1 cellular context compared by ENCODE assay signal in the genomic region with DNA sequence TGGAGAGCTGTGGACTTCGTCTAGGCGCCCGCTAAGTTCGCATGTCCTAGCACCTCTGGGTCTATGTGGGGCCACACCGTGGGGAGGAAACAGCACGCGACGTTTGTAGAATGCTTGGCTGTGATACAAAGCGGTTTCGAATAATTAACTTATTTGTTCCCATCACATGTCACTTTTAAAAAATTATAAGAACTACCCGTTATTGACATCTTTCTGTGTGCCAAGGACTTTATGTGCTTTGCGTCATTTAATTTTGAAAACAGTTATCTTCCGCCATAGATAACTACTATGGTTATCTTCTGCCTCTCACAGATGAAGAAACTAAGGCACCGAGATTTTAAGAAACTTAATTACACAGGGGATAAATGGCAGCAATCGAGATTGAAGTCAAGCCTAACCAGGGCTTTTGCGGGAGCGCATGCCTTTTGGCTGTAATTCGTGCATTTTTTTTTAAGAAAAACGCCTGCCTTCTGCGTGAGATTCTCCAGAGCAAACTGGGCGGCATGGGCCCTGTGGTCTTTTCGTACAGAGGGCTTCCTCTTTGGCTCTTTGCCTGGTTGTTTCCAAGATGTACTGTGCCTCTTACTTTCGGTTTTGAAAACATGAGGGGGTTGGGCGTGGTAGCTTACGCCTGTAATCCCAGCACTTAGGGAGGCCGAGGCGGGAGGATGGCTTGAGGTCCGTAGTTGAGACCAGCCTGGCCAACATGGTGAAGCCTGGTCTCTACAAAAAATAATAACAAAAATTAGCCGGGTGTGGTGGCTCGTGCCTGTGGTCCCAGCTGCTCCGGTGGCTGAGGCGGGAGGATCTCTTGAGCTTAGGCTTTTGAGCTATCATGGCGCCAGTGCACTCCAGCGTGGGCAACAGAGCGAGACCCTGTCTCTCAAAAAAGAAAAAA.
TF ChIP-seq lines count a peak whose summit lies in the region.

No MANE protein-coding gene starts in this region.

TF ChIP-seq in K562, 482 proteins besides CTCF, POLR2A, EP300 and RAD21 (continued from another document and continues in another):
- TF ChIP-seq, protein P1, sequence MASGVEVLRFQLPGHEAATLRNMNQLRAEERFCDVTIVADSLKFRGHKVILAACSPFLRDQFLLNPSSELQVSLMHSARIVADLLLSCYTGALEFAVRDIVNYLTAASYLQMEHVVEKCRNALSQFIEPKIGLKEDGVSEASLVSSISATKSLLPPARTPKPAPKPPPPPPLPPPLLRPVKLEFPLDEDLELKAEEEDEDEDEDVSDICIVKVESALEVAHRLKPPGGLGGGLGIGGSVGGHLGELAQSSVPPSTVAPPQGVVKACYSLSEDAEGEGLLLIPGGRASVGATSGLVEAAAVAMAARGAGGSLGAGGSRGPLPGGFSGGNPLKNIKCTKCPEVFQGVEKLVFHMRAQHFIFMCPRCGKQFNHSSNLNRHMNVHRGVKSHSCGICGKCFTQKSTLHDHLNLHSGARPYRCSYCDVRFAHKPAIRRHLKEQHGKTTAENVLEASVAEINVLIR (CRISPR knock-in tag; IDR thresholded peaks at IDR 0.05): no peak
- peak; percentile 34; the same call in 1 of the 2 replicates for TF ChIP-seq BHLHE40 (IDR thresholded peaks at IDR 0.05; ENCODE audit: low read length)
- peak; percentile 53; the same call in 1 of the 2 replicates for TF ChIP-seq POLR2G (IDR thresholded peaks at IDR 0.05; ENCODE audit: low read depth, low read length)
- TF ChIP-seq EHMT2 (IDR thresholded peaks at IDR 0.05): peak; percentile 26; the same call in 1 of the 2 replicates
- TF ChIP-seq CXXC5 (CRISPR knock-in tag; IDR thresholded peaks at IDR 0.05): peak; percentile 12; the same call in 1 of the 2 replicates
- 0 out of 2 replicates have a peak, but pooled peaks have one; percentile 37 for TF ChIP-seq HDGF (IDR thresholded peaks at IDR 0.05)
- no peak for TF ChIP-seq ZNF354B (CRISPR knock-in tag; IDR thresholded peaks at IDR 0.05)
- peak; percentile 5 for TF ChIP-seq RBBP5 (IDR thresholded peaks at IDR 0.05; ENCODE audit: borderline replicate concordance, insufficient read depth, low read length, poor library complexity, severe bottlenecking)
- TF ChIP-seq RFX7 (CRISPR knock-in tag; IDR thresholded peaks at IDR 0.05): no peak
- TF ChIP-seq, protein P2, sequence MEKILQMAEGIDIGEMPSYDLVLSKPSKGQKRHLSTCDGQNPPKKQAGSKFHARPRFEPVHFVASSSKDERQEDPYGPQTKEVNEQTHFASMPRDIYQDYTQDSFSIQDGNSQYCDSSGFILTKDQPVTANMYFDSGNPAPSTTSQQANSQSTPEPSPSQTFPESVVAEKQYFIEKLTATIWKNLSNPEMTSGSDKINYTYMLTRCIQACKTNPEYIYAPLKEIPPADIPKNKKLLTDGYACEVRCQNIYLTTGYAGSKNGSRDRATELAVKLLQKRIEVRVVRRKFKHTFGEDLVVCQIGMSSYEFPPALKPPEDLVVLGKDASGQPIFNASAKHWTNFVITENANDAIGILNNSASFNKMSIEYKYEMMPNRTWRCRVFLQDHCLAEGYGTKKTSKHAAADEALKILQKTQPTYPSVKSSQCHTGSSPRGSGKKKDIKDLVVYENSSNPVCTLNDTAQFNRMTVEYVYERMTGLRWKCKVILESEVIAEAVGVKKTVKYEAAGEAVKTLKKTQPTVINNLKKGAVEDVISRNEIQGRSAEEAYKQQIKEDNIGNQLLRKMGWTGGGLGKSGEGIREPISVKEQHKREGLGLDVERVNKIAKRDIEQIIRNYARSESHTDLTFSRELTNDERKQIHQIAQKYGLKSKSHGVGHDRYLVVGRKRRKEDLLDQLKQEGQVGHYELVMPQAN (IDR thresholded peaks at IDR 0.05; ENCODE audit: borderline replicate concordance): peak; percentile 89
- TF ChIP-seq, protein P3, sequence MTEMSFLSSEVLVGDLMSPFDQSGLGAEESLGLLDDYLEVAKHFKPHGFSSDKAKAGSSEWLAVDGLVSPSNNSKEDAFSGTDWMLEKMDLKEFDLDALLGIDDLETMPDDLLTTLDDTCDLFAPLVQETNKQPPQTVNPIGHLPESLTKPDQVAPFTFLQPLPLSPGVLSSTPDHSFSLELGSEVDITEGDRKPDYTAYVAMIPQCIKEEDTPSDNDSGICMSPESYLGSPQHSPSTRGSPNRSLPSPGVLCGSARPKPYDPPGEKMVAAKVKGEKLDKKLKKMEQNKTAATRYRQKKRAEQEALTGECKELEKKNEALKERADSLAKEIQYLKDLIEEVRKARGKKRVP (CRISPR knock-in tag; IDR thresholded peaks at IDR 0.05): no peak
- TF ChIP-seq ZNF165 (CRISPR knock-in tag; IDR thresholded peaks at IDR 0.05; ENCODE audit: borderline replicate concordance): no peak
- peak; percentile 48 for TF ChIP-seq SUPT5H (IDR thresholded peaks at IDR 0.05)
- no peak for TF ChIP-seq PHF21A (IDR thresholded peaks at IDR 0.05; ENCODE audit: borderline replicate concordance, low read depth)
- no peak for TF ChIP-seq TAL1 (IDR thresholded peaks at IDR 0.05)
- TF ChIP-seq TCF7 (IDR thresholded peaks at IDR 0.05; ENCODE audit: borderline replicate concordance): no peak
- TF ChIP-seq HNRNPLL (IDR thresholded peaks at IDR 0.05; ENCODE audit: low read depth, low read length, poor library complexity, severe bottlenecking): no peak
- TF ChIP-seq ZEB2 (IDR thresholded peaks at IDR 0.05): peak; percentile 19
- TF ChIP-seq ZNF3 (CRISPR knock-in tag; IDR thresholded peaks at IDR 0.05): no peak
- peak; percentile 38; the same call in 1 of the 2 replicates for TF ChIP-seq HDAC2 (IDR thresholded peaks at IDR 0.05)
- no peak for TF ChIP-seq POLR3A (IDR thresholded peaks at IDR 0.05; ENCODE audit: borderline replicate concordance, extremely low read depth, insufficient read depth, insufficient read length)
- TF ChIP-seq TRIM28 (IDR thresholded peaks at IDR 0.05): no peak; the same call in 1 of the 2 replicates
- no peak for TF ChIP-seq ZBED1 (IDR thresholded peaks at IDR 0.05)
- TF ChIP-seq, protein P4, sequence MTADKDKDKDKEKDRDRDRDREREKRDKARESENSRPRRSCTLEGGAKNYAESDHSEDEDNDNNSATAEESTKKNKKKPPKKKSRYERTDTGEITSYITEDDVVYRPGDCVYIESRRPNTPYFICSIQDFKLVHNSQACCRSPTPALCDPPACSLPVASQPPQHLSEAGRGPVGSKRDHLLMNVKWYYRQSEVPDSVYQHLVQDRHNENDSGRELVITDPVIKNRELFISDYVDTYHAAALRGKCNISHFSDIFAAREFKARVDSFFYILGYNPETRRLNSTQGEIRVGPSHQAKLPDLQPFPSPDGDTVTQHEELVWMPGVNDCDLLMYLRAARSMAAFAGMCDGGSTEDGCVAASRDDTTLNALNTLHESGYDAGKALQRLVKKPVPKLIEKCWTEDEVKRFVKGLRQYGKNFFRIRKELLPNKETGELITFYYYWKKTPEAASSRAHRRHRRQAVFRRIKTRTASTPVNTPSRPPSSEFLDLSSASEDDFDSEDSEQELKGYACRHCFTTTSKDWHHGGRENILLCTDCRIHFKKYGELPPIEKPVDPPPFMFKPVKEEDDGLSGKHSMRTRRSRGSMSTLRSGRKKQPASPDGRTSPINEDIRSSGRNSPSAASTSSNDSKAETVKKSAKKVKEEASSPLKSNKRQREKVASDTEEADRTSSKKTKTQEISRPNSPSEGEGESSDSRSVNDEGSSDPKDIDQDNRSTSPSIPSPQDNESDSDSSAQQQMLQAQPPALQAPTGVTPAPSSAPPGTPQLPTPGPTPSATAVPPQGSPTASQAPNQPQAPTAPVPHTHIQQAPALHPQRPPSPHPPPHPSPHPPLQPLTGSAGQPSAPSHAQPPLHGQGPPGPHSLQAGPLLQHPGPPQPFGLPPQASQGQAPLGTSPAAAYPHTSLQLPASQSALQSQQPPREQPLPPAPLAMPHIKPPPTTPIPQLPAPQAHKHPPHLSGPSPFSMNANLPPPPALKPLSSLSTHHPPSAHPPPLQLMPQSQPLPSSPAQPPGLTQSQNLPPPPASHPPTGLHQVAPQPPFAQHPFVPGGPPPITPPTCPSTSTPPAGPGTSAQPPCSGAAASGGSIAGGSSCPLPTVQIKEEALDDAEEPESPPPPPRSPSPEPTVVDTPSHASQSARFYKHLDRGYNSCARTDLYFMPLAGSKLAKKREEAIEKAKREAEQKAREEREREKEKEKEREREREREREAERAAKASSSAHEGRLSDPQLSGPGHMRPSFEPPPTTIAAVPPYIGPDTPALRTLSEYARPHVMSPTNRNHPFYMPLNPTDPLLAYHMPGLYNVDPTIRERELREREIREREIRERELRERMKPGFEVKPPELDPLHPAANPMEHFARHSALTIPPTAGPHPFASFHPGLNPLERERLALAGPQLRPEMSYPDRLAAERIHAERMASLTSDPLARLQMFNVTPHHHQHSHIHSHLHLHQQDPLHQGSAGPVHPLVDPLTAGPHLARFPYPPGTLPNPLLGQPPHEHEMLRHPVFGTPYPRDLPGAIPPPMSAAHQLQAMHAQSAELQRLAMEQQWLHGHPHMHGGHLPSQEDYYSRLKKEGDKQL (CRISPR knock-in tag; IDR thresholded peaks at IDR 0.05; ENCODE audit: borderline replicate concordance): no peak
- TF ChIP-seq, protein P5, sequence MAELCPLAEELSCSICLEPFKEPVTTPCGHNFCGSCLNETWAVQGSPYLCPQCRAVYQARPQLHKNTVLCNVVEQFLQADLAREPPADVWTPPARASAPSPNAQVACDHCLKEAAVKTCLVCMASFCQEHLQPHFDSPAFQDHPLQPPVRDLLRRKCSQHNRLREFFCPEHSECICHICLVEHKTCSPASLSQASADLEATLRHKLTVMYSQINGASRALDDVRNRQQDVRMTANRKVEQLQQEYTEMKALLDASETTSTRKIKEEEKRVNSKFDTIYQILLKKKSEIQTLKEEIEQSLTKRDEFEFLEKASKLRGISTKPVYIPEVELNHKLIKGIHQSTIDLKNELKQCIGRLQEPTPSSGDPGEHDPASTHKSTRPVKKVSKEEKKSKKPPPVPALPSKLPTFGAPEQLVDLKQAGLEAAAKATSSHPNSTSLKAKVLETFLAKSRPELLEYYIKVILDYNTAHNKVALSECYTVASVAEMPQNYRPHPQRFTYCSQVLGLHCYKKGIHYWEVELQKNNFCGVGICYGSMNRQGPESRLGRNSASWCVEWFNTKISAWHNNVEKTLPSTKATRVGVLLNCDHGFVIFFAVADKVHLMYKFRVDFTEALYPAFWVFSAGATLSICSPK (IDR thresholded peaks at IDR 0.05; ENCODE audit: borderline replicate concordance): 0 out of 2 replicates have a peak, but pooled peaks have one; percentile 30
- no peak; the same call in 1 of the 2 replicates for TF ChIP-seq SOX6 (IDR thresholded peaks at IDR 0.05)
- TF ChIP-seq, protein P6, sequence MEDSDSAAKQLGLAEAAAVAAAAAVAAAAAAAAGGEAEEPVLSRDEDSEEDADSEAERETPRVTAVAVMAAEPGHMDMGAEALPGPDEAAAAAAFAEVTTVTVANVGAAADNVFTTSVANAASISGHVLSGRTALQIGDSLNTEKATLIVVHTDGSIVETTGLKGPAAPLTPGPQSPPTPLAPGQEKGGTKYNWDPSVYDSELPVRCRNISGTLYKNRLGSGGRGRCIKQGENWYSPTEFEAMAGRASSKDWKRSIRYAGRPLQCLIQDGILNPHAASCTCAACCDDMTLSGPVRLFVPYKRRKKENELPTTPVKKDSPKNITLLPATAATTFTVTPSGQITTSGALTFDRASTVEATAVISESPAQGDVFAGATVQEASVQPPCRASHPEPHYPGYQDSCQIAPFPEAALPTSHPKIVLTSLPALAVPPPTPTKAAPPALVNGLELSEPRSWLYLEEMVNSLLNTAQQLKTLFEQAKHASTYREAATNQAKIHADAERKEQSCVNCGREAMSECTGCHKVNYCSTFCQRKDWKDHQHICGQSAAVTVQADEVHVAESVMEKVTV (CRISPR knock-in tag; IDR thresholded peaks at IDR 0.05): no peak
- no peak for TF ChIP-seq SIN3A (IDR thresholded peaks at IDR 0.05; ENCODE audit: borderline replicate concordance in 2 of 2, control insufficient read depth in 1 of 2, low read depth in 2 of 2, low read length in 2 of 2)
- no peak for TF ChIP-seq CSDE1 (IDR thresholded peaks at IDR 0.05)
- TF ChIP-seq EP400 (IDR thresholded peaks at IDR 0.05): peak; percentile 64; the same call in 1 of the 2 replicates
- peak; percentile 61; the same call in 1 of the 2 replicates for TF ChIP-seq BRD4 (IDR thresholded peaks at IDR 0.05)
- TF ChIP-seq, protein P7, sequence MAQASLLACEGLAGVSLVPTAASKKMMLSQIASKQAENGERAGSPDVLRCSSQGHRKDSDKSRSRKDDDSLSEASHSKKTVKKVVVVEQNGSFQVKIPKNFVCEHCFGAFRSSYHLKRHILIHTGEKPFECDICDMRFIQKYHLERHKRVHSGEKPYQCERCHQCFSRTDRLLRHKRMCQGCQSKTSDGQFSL (CRISPR knock-in tag; IDR thresholded peaks at IDR 0.05): no peak
- TF ChIP-seq, protein P7 (tag; IDR thresholded peaks at IDR 0.05): no peak
- 0 out of 2 replicates have a peak, but pooled peaks have one; percentile 17 for TF ChIP-seq ZNF263 (CRISPR knock-in tag; IDR thresholded peaks at IDR 0.05; ENCODE audit: borderline replicate concordance)
- TF ChIP-seq MIER1 (IDR thresholded peaks at IDR 0.05; ENCODE audit: low read depth): 0 out of 2 replicates have a peak, but pooled peaks have one; percentile 27
- no peak for TF ChIP-seq NFATC3 (IDR thresholded peaks at IDR 0.05)
- peak in 1 of 2 experiments; percentile 15; a peak in 1 of 4 replicates for TF ChIP-seq SRF (CRISPR knock-in tag; IDR thresholded peaks at IDR 0.05)
- TF ChIP-seq JUND (IDR thresholded peaks at IDR 0.05; ENCODE audit: borderline replicate concordance, low read depth, low read length): peak; percentile 13; the same call in 1 of the 2 replicates
- TF ChIP-seq JUND (tag; IDR thresholded peaks at IDR 0.05; ENCODE audit: borderline replicate concordance, low read depth, low read length): no peak; the same call in 2 of the 3 replicates
- TF ChIP-seq, protein P8, sequence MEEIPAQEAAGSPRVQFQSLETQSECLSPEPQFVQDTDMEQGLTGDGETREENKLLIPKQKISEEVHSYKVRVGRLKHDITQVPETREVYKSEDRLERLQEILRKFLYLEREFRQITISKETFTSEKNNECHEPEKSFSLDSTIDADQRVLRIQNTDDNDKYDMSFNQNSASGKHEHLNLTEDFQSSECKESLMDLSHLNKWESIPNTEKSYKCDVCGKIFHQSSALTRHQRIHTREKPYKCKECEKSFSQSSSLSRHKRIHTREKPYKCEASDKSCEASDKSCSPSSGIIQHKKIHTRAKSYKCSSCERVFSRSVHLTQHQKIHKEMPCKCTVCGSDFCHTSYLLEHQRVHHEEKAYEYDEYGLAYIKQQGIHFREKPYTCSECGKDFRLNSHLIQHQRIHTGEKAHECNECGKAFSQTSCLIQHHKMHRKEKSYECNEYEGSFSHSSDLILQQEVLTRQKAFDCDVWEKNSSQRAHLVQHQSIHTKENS (CRISPR knock-in tag; IDR thresholded peaks at IDR 0.05): no peak
